In the genomic region with DNA sequence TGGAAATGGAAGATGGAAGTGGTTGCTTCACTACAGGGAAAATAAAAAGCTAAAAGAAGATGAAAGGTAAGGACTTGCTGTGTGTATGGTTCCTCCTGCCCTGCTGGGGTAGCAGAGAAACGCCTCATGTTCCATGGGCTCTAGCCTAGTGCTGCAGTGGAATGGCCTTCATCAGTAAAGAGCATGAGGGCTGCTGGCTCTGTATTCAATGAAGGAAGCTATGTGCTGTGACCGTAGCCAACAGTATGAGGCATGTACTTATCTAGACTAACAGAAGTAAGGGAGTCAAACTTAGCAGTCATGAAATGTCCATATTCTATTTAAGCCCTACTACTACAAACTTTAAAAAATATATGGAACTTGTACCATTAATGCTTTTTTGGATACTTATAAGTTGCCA, we compare ENCODE assay signal across 25 cellular contexts. TPM values are rescaled to one million over a fixed set of nuclear protein-coding genes. Genes with fewer than 3 reads are reported as not detected.
A peak's percentile ranks its signal among the peaks of the same experiment; 100 is the strongest.
DNase-seq lines count a peak whose midpoint lies in the region; ATAC-seq and TF ChIP-seq lines count a peak whose summit lies in the region.
"Had no signal": no experiment of that assay in that cellular context is flagged by ENCODE, and none has a peak within 500 bp of the region (broad histone marks: within the 10 kb centered on the region; RNA-seq: fewer than 3 reads in every experiment).

No MANE protein-coding gene starts in this region.

- H3K27ac Mint-ChIP-seq in activated CD8-positive, alpha-beta memory T cell treated with anti-CD3 and anti-CD28 coated beads, Interleukin-2, amount 10 ng/mL, durations not matched to agents 7 days and 5 days = peak overlapping the region; percentile 58
- H3K27ac Mint-ChIP-seq in CD4-positive, alpha-beta memory T cell = peak overlapping the region in 5 of 7 donors; percentile 35 to 76 (median 62)
- peak overlapping the region; percentile 79 to 80 for H3K27ac Mint-ChIP-seq in natural killer cell

- H3K4me1 Mint-ChIP-seq in activated CD8-positive, alpha-beta memory T cell treated with anti-CD3 and anti-CD28 coated beads, Interleukin-2, amount 10 ng/mL, durations not matched to agents 7 days and 5 days = peaks cover 2% of the 10 kb centered on the region
- peaks cover 4 to 18% (median 7%) of the 10 kb centered on the region in 4 donors for H3K4me1 Mint-ChIP-seq in CD4-positive, alpha-beta memory T cell
- no peaks in the 10 kb centered on the region for H3K4me1 Mint-ChIP-seq in natural killer cell
- H3K4me1 Mint-ChIP-seq: brain had no signal

- H3K36me3 ChIP-seq in CD4-positive, alpha-beta memory T cell (ENCODE audit: insufficient read depth, low read length) = peaks cover 43% of the 10 kb centered on the region
- H3K36me3 ChIP-seq in HAP-1 (replicated peaks) = peaks cover 63% of the 10 kb centered on the region

- intact Hi-C loops in CD4-positive, alpha-beta memory T cell (cut with micrococcal nuclease) = no loop called here
- intact Hi-C loops in natural killer cell (cut with micrococcal nuclease) = no loop called here

- TF ChIP-seq CTCF in VCaP (conservative IDR thresholded peaks at IDR 0.05) = no peak
- no peak for TF ChIP-seq CTCF in natural killer cell (IDR thresholded peaks at IDR 0.05)

- no peaks in the 10 kb centered on the region for H3K9me3 Mint-ChIP-seq in activated CD8-positive, alpha-beta memory T cell treated with anti-CD3 and anti-CD28 coated beads, Interleukin-2, amount 10 ng/mL, durations not matched to agents 7 days and 5 days (ENCODE audit: low read depth)
- H3K9me3 Mint-ChIP-seq in CD4-positive, alpha-beta memory T cell = no peaks in the 10 kb centered on the region
- H3K9me3 Mint-ChIP-seq in natural killer cell = no peaks in the 10 kb centered on the region
- H3K9me3 Mint-ChIP-seq: brain had no signal

- CTCF ChIA-PET in activated CD8-positive, alpha-beta memory T cell treated with anti-CD3 and anti-CD28 coated beads, Interleukin-2, amount 10 ng/mL, durations not matched to agents 7 days and 5 days (lab: Charles Lee) = no interaction called here
- CTCF ChIA-PET in CD4-positive, alpha-beta memory T cell (lab: Charles Lee; ENCODE audit: partially characterized antibody) = no interaction called here

- in situ Hi-C loops in HAP-1 (cut with MboI; ENCODE audit: low sequenced_read_pairs) = no loop called here

- H3K4me1 ChIP-seq in CD4-positive, alpha-beta memory T cell (ENCODE audit: insufficient read depth, low read length) = no peaks in the 10 kb centered on the region
- no peaks in the 10 kb centered on the region for H3K4me1 ChIP-seq in HAP-1
- H3K4me1 ChIP-seq: BLaER1 treated with 17β-estradiol and CSF1 and Interleukin-3, amounts not matched to agents 10 nM and 100 nM; right atrium auricular region; upper lobe of left lung had no signal

- H3K4me3 Mint-ChIP-seq in activated CD8-positive, alpha-beta memory T cell treated with anti-CD3 and anti-CD28 coated beads, Interleukin-2, amount 10 ng/mL, durations not matched to agents 7 days and 5 days = no peak overlapping the region
- no peak overlapping the region for H3K4me3 Mint-ChIP-seq in CD4-positive, alpha-beta memory T cell
- no peak overlapping the region for H3K4me3 Mint-ChIP-seq in natural killer cell
- H3K4me3 Mint-ChIP-seq: brain had no signal

- POLR2A ChIA-PET in CD4-positive, alpha-beta memory T cell (lab: Charles Lee; ENCODE audit: partially characterized antibody) = interaction anchor here (1.2 kb wide), 1 partner anchor 17 kb away, joined by 4 read pairs; no protein-coding TSS in a partner anchor

- H3K36me3 Mint-ChIP-seq in activated CD8-positive, alpha-beta memory T cell treated with anti-CD3 and anti-CD28 coated beads, Interleukin-2, amount 10 ng/mL, durations not matched to agents 7 days and 5 days = peaks cover 40% of the 10 kb centered on the region
- peaks cover 43 to 65% of the 10 kb centered on the region in 2 donors for H3K36me3 Mint-ChIP-seq in CD4-positive, alpha-beta memory T cell
- peaks cover 18% of the 10 kb centered on the region for H3K36me3 Mint-ChIP-seq in natural killer cell

- H3K4me3 ChIP-seq in CD4-positive, alpha-beta memory T cell (ENCODE audit: low read length in 2 of 2) = no peak overlapping the region
- H3K4me3 ChIP-seq in HAP-1 = no peak overlapping the region
- H3K4me3 ChIP-seq: BLaER1 treated with 17β-estradiol and CSF1 and Interleukin-3, amounts not matched to agents 10 nM and 100 nM; right atrium auricular region; upper lobe of left lung had no signal

- ATAC-seq in activated CD8-positive, alpha-beta memory T cell treated with anti-CD3 and anti-CD28 coated beads, Interleukin-2, amount 10 ng/mL, durations not matched to agents 7 days and 5 days = no peak
- ATAC-seq in natural killer cell (no peak), GM21423 (IDR thresholded peaks at IDR 0.05; ENCODE audit: unreplicated experiment) (no peak)
- ATAC-seq: esophagus mucosa had no signal

- H3K27me3 Mint-ChIP-seq in activated CD8-positive, alpha-beta memory T cell treated with anti-CD3 and anti-CD28 coated beads, Interleukin-2, amount 10 ng/mL, durations not matched to agents 7 days and 5 days = no peaks in the 10 kb centered on the region
- no peaks in the 10 kb centered on the region for H3K27me3 Mint-ChIP-seq in CD4-positive, alpha-beta memory T cell
- H3K27me3 Mint-ChIP-seq in natural killer cell (ENCODE audit: low read depth in 2 of 2) = no peaks in the 10 kb centered on the region
- H3K27me3 Mint-ChIP-seq: brain had no signal

- no peaks in the 10 kb centered on the region for H3K9me3 ChIP-seq in CD4-positive, alpha-beta memory T cell (ENCODE audit: control insufficient read depth in 1 of 2, low read length in 2 of 2)
- no peaks in the 10 kb centered on the region for H3K9me3 ChIP-seq in HAP-1
- H3K9me3 ChIP-seq: BLaER1 treated with 17β-estradiol and CSF1 and Interleukin-3, amounts not matched to agents 10 nM and 100 nM; right atrium auricular region; upper lobe of left lung had no signal

- no peak overlapping the region for H3K27ac ChIP-seq in CD4-positive, alpha-beta memory T cell (ENCODE audit: low read depth, low read length)
- H3K27ac ChIP-seq in VCaP = peak overlapping the region; percentile 67; the same call in 1 of the 2 replicates
- H3K27ac ChIP-seq: BLaER1 treated with 17β-estradiol and CSF1 and Interleukin-3, amounts not matched to agents 10 nM and 100 nM; right atrium auricular region; upper lobe of left lung had no signal

- no peak for DNase-seq in activated CD8-positive, alpha-beta memory T cell treated with anti-CD3 and anti-CD28 coated beads, Interleukin-2, amount 10 ng/mL, durations not matched to agents 7 days and 5 days
- no peak for DNase-seq in activated CD8-positive, alpha-beta memory T cell treated with anti-CD3 and anti-CD28 coated beads, Interleukin-2, amount 50 U/mL, for 48 hours
- no peak for DNase-seq in CD4-positive, alpha-beta memory T cell
- DNase-seq in natural killer cell (no peak), HAP-1 (ENCODE audit: low spot score in 2 of 2) (no peak), mesenteric fat pad (ENCODE audit: low spot score) (no peak)
- DNase-seq: activated T-cell treated with anti-CD3 and anti-CD28 coated beads, Interleukin-2, amount 50 U/mL, for 48 hours; effector memory CD4-positive, alpha-beta T cell; foreskin melanocyte; hippocampal formation; mammary epithelial cell; NCI-H1092 treated with DMSO at 0.1 percent for 48 hours; NCI-H2029; NCI-H345; NCI-H82; SHP77 treated with DMSO at 0.1 percent for 48 hours; stimulated activated CD4-positive, alpha-beta T cell treated with anti-CD3 and anti-CD28 coated beads, Interleukin-4, amount 100 ng/mL, for 4 hours; SW 1271; upper lobe of left lung had no signal

- H3K27me3 ChIP-seq in CD4-positive, alpha-beta memory T cell (ENCODE audit: insufficient read depth, low read length) = no peaks in the 10 kb centered on the region
- no peaks in the 10 kb centered on the region for H3K27me3 ChIP-seq in HAP-1 (ENCODE audit: low read depth)
- H3K27me3 ChIP-seq: BLaER1 treated with 17β-estradiol and CSF1 and Interleukin-3, amounts not matched to agents 10 nM and 100 nM; right atrium auricular region; upper lobe of left lung had no signal

RNA-seq across cellular contexts. Expression of gene GDI2, which starts 54.3 kb away (rescaled TPM):
- total RNA-seq in activated CD8-positive, alpha-beta memory T cell treated with anti-CD3 and anti-CD28 coated beads, Interleukin-2, amount 10 ng/mL, durations not matched to agents 7 days and 5 days = 100 to 1,000 TPM; 196 to 263 TPM
- total RNA-seq in CD4-positive, alpha-beta memory T cell = 100 to 1,000 TPM; 137 to 140 TPM
- 100 to 1,000 TPM; 193 to 248 TPM for polyA plus RNA-seq in CD4-positive, alpha-beta memory T cell
- total RNA-seq in natural killer cell (100 to 1,000 TPM in 2 of 3 donors, 10 to 100 TPM in 1; 97.9 to 104 (median 104) TPM), mesenteric fat pad (179 TPM)
